9 cellular contexts compared by ENCODE assay signal in genomic region chr15:43776101-43776717, GRCh38. TPM values are rescaled to one million over a fixed set of nuclear protein-coding genes. Genes with fewer than 3 reads are reported as not detected.
DNase-seq lines count a peak whose midpoint lies in the region; ATAC-seq and TF ChIP-seq lines count a peak whose summit lies in the region.
"Had no signal": no experiment of that assay in that cellular context is flagged by ENCODE, and none has a peak within 500 bp of the region (broad histone marks: within the 10 kb centered on the region; RNA-seq: fewer than 3 reads in every experiment).

No MANE protein-coding gene starts in this region.

- intact Hi-C loops in CD4-positive, alpha-beta T cell (cut with DNase I, micrococcal nuclease): loop anchor here (2.0 kb wide), 3 partner anchors 25 to 49 kb away; partner anchors contain the start of genes HYPK (in 1 of the 2), MFAP1 (in 1 of the 2) and SERINC4 (in 1 of the 2)
- intact Hi-C loops in activated B cell treated with CpG ODN at 0.5 μM for 24 hours (cut with micrococcal nuclease) (loop anchor here (1.0 to 2.0 kb wide), 5 partner anchors 24 to 951 kb away; partner anchors contain the start of genes HYPK, PDIA3 and SERINC4), esophagus squamous epithelium (cut with DNase I) (no loop called here)

- H3K27me3 ChIP-seq in CD4-positive, alpha-beta T cell (ENCODE audit: control insufficient read depth, insufficient read depth, low read length): no peaks in the 10 kb centered on the region
- H3K27me3 ChIP-seq in esophagus squamous epithelium: no peaks in the 10 kb centered on the region

- peak overlapping the region; percentile 63 for H3K27ac ChIP-seq in CD4-positive, alpha-beta T cell (ENCODE audit: low read depth, low read length)
- peak overlapping the region; percentile 92 to 98 (median 96) for H3K27ac ChIP-seq in esophagus squamous epithelium

- H3K9me3 ChIP-seq in CD4-positive, alpha-beta T cell (ENCODE audit: control insufficient read depth, low read length): no peaks in the 10 kb centered on the region
- H3K9me3 ChIP-seq in esophagus squamous epithelium: no peaks in the 10 kb centered on the region

- peaks cover 35% of the 10 kb centered on the region for H3K36me3 Mint-ChIP-seq in CD4-positive, alpha-beta T cell (ENCODE audit: low read depth)
- peaks cover 55% of the 10 kb centered on the region for H3K36me3 Mint-ChIP-seq in activated B cell treated with CpG ODN at 0.5 μM for 24 hours (ENCODE audit: low read depth)
- H3K36me3 Mint-ChIP-seq in osteocyte (ENCODE audit: unreplicated experiment): peaks cover 17% of the 10 kb centered on the region

- H3K4me3 ChIP-seq in esophagus squamous epithelium: peak overlapping the region; percentile 51 to 86 (median 72)

- H3K4me3 Mint-ChIP-seq in CD4-positive, alpha-beta T cell: peak overlapping the region; percentile 94
- H3K4me3 Mint-ChIP-seq in activated B cell treated with CpG ODN at 0.5 μM for 24 hours (peak overlapping the region; percentile 96), osteocyte (ENCODE audit: unreplicated experiment) (peak overlapping the region; percentile 86)

- TF ChIP-seq POLR2A in esophagus squamous epithelium (IDR thresholded peaks at IDR 0.05): no peak

- peak overlapping the region; percentile 69 for H3K27ac Mint-ChIP-seq in CD4-positive, alpha-beta T cell
- H3K27ac Mint-ChIP-seq in activated B cell treated with CpG ODN at 0.5 μM for 24 hours: peak overlapping the region; percentile 96
- H3K27ac Mint-ChIP-seq in osteocyte (ENCODE audit: unreplicated experiment): no peak overlapping the region

- ATAC-seq in CD4-positive, alpha-beta T cell (ENCODE audit: poor library complexity): no peak
- ATAC-seq in GM19043 (IDR thresholded peaks at IDR 0.05; ENCODE audit: low read depth, unreplicated experiment) (peak; percentile 67), HG03139 (IDR thresholded peaks at IDR 0.05; ENCODE audit: unreplicated experiment) (peak; percentile 51), activated B cell treated with CpG ODN at 0.5 μM for 24 hours (ENCODE audit: low read depth) (peak; percentile 71), HG03469 (IDR thresholded peaks at IDR 0.05; ENCODE audit: unreplicated experiment) (no peak)

- DNase-seq in CD4-positive, alpha-beta T cell: peak in 2 of 10 experiments; percentile 2 to 15
- DNase-seq in activated B cell treated with CpG ODN at 0.5 μM for 24 hours (peak; percentile 83), esophagus squamous epithelium (lab: John Stamatoyannopoulos, UW) (peak; percentile 19), osteocyte (ENCODE audit: extremely low spot score, unreplicated experiment) (no peak), DMS153 (lab: John Stamatoyannopoulos, UW) (no peak)

- H3K27me3 Mint-ChIP-seq in CD4-positive, alpha-beta T cell: no peaks in the 10 kb centered on the region
- no peaks in the 10 kb centered on the region for H3K27me3 Mint-ChIP-seq in activated B cell treated with CpG ODN at 0.5 μM for 24 hours
- H3K27me3 Mint-ChIP-seq in osteocyte (ENCODE audit: unreplicated experiment): no peaks in the 10 kb centered on the region

- 16 to 32% methylated on average over 12 to 13 of the region's 35 CpGs for WGBS in esophagus squamous epithelium, 2 donors

- peaks cover 12 to 42% (median 20%) of the 10 kb centered on the region in 3 donors for H3K4me1 ChIP-seq in esophagus squamous epithelium

- peaks cover 8 to 34% (median 10%) of the 10 kb centered on the region in 3 donors for H3K36me3 ChIP-seq in esophagus squamous epithelium

- POLR2A ChIA-PET in CD4-positive, alpha-beta T cell (lab: Charles Lee): interaction anchor here (0.8 to 4.4 kb wide), 12 partner anchors 7 to 651 kb away, joined by 3 to 55 read pairs (median 5); partner anchors contain the start of genes CTDSPL2, HYPK, MFAP1 and SERF2
- POLR2A ChIA-PET in activated B cell treated with CpG ODN at 0.5 μM for 24 hours (lab: Charles Lee): interaction anchor here (0.5 to 10.1 kb wide), 20 partner anchors 11 to 1201 kb away, joined by 3 to 509 read pairs (median 6); partner anchors contain the start of genes B2M, HYPK, MAP1A and MFAP1

- peaks cover 22% of the 10 kb centered on the region for H3K4me1 Mint-ChIP-seq in CD4-positive, alpha-beta T cell (ENCODE audit: low read depth)
- peaks cover 46% of the 10 kb centered on the region for H3K4me1 Mint-ChIP-seq in activated B cell treated with CpG ODN at 0.5 μM for 24 hours
- peaks cover 21% of the 10 kb centered on the region for H3K4me1 Mint-ChIP-seq in osteocyte (ENCODE audit: unreplicated experiment)

- TF ChIP-seq CTCF in CD4-positive, alpha-beta T cell (IDR thresholded peaks at IDR 0.05): no peak
- TF ChIP-seq CTCF in activated B cell treated with CpG ODN at 0.5 μM for 24 hours (IDR thresholded peaks at IDR 0.05) (no peak), esophagus squamous epithelium (IDR thresholded peaks at IDR 0.05) (no peak), osteocyte (IDR thresholded peaks at IDR 0.05) (no peak)

- no peaks in the 10 kb centered on the region for H3K9me3 Mint-ChIP-seq in CD4-positive, alpha-beta T cell
- no peaks in the 10 kb centered on the region for H3K9me3 Mint-ChIP-seq in activated B cell treated with CpG ODN at 0.5 μM for 24 hours
- no peaks in the 10 kb centered on the region for H3K9me3 Mint-ChIP-seq in osteocyte (ENCODE audit: unreplicated experiment)

- CTCF ChIA-PET in CD4-positive, alpha-beta T cell (lab: Charles Lee): interaction anchor here (0.9 to 3.4 kb wide), 11 partner anchors 11 to 52 kb away, joined by 3 to 29 read pairs (median 5); partner anchors contain the start of genes HYPK, PDIA3, SERF2 and SERINC4
- CTCF ChIA-PET in activated B cell treated with CpG ODN at 0.5 μM for 24 hours (lab: Charles Lee): interaction anchor here (0.8 to 2.9 kb wide), 9 partner anchors 14 to 52 kb away, joined by 3 to 49 read pairs (median 6); partner anchors contain the start of genes MFAP1, PDIA3, SERF2 and WDR76

RNA-seq across cellular contexts. Expression of gene ELL3, which starts 0.6 kb away (rescaled TPM):
- total RNA-seq in CD4-positive, alpha-beta T cell: 1 to 10 TPM; 1.1 to 2.3 TPM
- total RNA-seq in activated B cell treated with CpG ODN at 0.5 μM for 24 hours: 95.5 and 108 TPM in 2 replicates
- 10 to 100 TPM; 16.9 to 40.4 (median 29.9) TPM for total RNA-seq in esophagus squamous epithelium
- 1.6 and 2.3 TPM in 2 replicates for total RNA-seq in osteocyte

RNA-seq across cellular contexts. Expression of gene SERF2, which starts 15.9 kb away (rescaled TPM):
- total RNA-seq in CD4-positive, alpha-beta T cell: 100 to 1,000 TPM; 319 to 323 TPM
- 601 and 656 TPM in 2 replicates for total RNA-seq in activated B cell treated with CpG ODN at 0.5 μM for 24 hours
- total RNA-seq in esophagus squamous epithelium: 100 to 1,000 TPM; 520 to 903 (median 765) TPM
- total RNA-seq in osteocyte: 1,268 and 1,325 TPM in 2 replicates

RNA-seq across cellular contexts. Expression of gene SERINC4, which starts 23.8 kb away (rescaled TPM):
- total RNA-seq in CD4-positive, alpha-beta T cell: under 1 TPM in 1 of 2 experiments, not detected in 1; 0.36 TPM
- total RNA-seq in activated B cell treated with CpG ODN at 0.5 μM for 24 hours: 0.11 and 0.20 TPM in 2 replicates
- under 1 TPM in 1 of 4 donors, not detected in 3; 0.19 TPM for total RNA-seq in esophagus squamous epithelium
- total RNA-seq in osteocyte: not detected in 2 replicates
- total RNA-seq: RPMI7951 had no signal

RNA-seq across cellular contexts. Expression of gene HYPK, which starts 24.2 kb away (rescaled TPM):
- 10 to 100 TPM; 17.6 to 18.5 TPM for total RNA-seq in CD4-positive, alpha-beta T cell
- total RNA-seq in activated B cell treated with CpG ODN at 0.5 μM for 24 hours: 19.2 and 19.7 TPM in 2 replicates
- 1 to 10 TPM; 2.0 to 9.3 (median 5.8) TPM for total RNA-seq in esophagus squamous epithelium
- total RNA-seq in osteocyte: 13.7 and 14.0 TPM in 2 replicates

RNA-seq across cellular contexts. Expression of gene PDIA3, which starts 30.0 kb away (rescaled TPM):
- total RNA-seq in CD4-positive, alpha-beta T cell: 100 to 1,000 TPM; 179 to 200 TPM
- total RNA-seq in activated B cell treated with CpG ODN at 0.5 μM for 24 hours: 179 and 194 TPM in 2 replicates
- total RNA-seq in esophagus squamous epithelium: 100 to 1,000 TPM in 3 of 4 donors, 10 to 100 TPM in 1; 74.6 to 155 (median 129) TPM
- 496 and 527 TPM in 2 replicates for total RNA-seq in osteocyte

Comparison
In these comparisons a context has a peak if more than half of its experiments do, and no peak if none do; other contexts are left out.
1. ATAC-seq: peak in GM19043 (single experiment), HG03139 (single experiment) and activated B cell treated with CpG ODN at 0.5 μM for 24 hours (single experiment); none in CD4-positive, alpha-beta T cell (single experiment) and HG03469 (single experiment).
2. DNase-seq: peak in activated B cell treated with CpG ODN at 0.5 μM for 24 hours (single experiment) and esophagus squamous epithelium (single experiment); none in osteocyte (single experiment) and DMS153 (single experiment).
3. Peak in every context shown above with its lines, with median percentiles within 50 percentile points of each other: H3K4me3 Mint-ChIP-seq.